In genomic region chr7:66267249-66267648, GRCh38 we compare ENCODE assay signal across 15 cellular contexts.
DNase-seq lines count a peak whose midpoint lies in the region; ATAC-seq and TF ChIP-seq lines count a peak whose summit lies in the region.
"Had no signal": no experiment of that assay in that cellular context is flagged by ENCODE, and none has a peak within 500 bp of the region (broad histone marks: within the 10 kb centered on the region; RNA-seq: fewer than 3 reads in every experiment).

No MANE protein-coding gene starts in this region.

- H4K5ac ChIP-seq in IMR-90 (ENCODE audit: low read depth, low read length), result no peak overlapping the region

- no peak overlapping the region for H2AK5ac ChIP-seq in IMR-90 (ENCODE audit: low read depth, low read length)
- no peak overlapping the region for H2AK5ac ChIP-seq in mesenchymal stem cell (ENCODE audit: low read length, severe bottlenecking)

- no peak overlapping the region for H2BK120ac ChIP-seq in IMR-90 (ENCODE audit: low read depth, low read length)
- no peak overlapping the region for H2BK120ac ChIP-seq in mesenchymal stem cell (ENCODE audit: low read depth, low read length)

- H3K27me3 ChIP-seq in IMR-90 (ENCODE audit: control insufficient read depth, insufficient read depth, low read length) (no peaks in the 10 kb centered on the region), esophagus muscularis mucosa (no peaks in the 10 kb centered on the region), mesenchymal stem cell (ENCODE audit: control insufficient read depth in 1 of 2, insufficient read depth in 1 of 2, low read length in 2 of 2) (no peaks in the 10 kb centered on the region)

- WGBS in IMR-90 (ENCODE audit: extremely low coverage in 2 of 2, insufficient read length in 1 of 2), 2 experiments, result no CpG with 5 or more reads among the region's 2 CpGs
- 36% methylated on average over 2 of the region's 2 CpGs for WGBS in esophagus muscularis mucosa
- 42% methylated on average over 1 of the region's 2 CpGs for WGBS in mesenchymal stem cell
- WGBS in urinary bladder, result 21% methylated on average over 2 of the region's 2 CpGs

- H4K20me1 ChIP-seq in IMR-90 (ENCODE audit: insufficient read depth, low read length), result no peaks in the 10 kb centered on the region

- CTCF ChIA-PET in IMR-90 (lab: Yijun Ruan, JAX), result interaction anchor here (0.7 kb wide), 1 partner anchor 48 kb away, joined by 3 read pairs; no protein-coding TSS in a partner anchor

- no TSS peak for BruUV-seq in IMR-90 (replicated peaks; lab: Mats Ljungman, UMichigan)

- no peak overlapping the region for H3K14ac ChIP-seq in IMR-90 (replicated peaks; ENCODE audit: low read depth, low read length)
- H3K14ac ChIP-seq in mesenchymal stem cell (ENCODE audit: low read length in 2 of 2), result no peak overlapping the region

- H3K56ac ChIP-seq in IMR-90 (ENCODE audit: extremely low read depth, insufficient read depth, low read length), result no peak overlapping the region

- H3K23ac ChIP-seq in IMR-90 (ENCODE audit: low read depth, low read length) (no peak overlapping the region), mesenchymal stem cell (ENCODE audit: low read length in 2 of 2) (no peak overlapping the region)

- H2BK15ac ChIP-seq in IMR-90 (ENCODE audit: low read depth, low read length) (no peak overlapping the region), mesenchymal stem cell (ENCODE audit: low read depth, poor library complexity, severe bottlenecking) (no peak overlapping the region)

- intact Hi-C loops in IMR-90 (cut with micrococcal nuclease) (loop anchor here (5.0 kb wide), 1 partner anchor 60 kb away; the partner anchor contains the start of gene TPST1), esophagus muscularis mucosa (cut with DNase I) (no loop called here)

- POLR2A ChIA-PET in IMR-90 (lab: Charles Lee; ENCODE audit: unreplicated experiment), result no interaction called here

- ATAC-seq in IMR-90 (ENCODE audit: low read depth), result peak; percentile 86
- ATAC-seq in HG02798 (IDR thresholded peaks at IDR 0.05; ENCODE audit: poor library complexity, unreplicated experiment), result no peak

- H3K18ac ChIP-seq in IMR-90 (ENCODE audit: low read depth, low read length), result no peak overlapping the region
- no peak overlapping the region for H3K18ac ChIP-seq in mesenchymal stem cell (ENCODE audit: low read depth in 1 of 2, low read length in 2 of 2)

- H2BK20ac ChIP-seq in IMR-90 (ENCODE audit: low read depth, low read length), result no peak overlapping the region

- DNase-seq in IMR-90 (peak; percentile 91), esophagus muscularis mucosa (ENCODE audit: extremely low spot score) (no peak), mesenchymal stem cell (peak; percentile 91), NCI-H510A (lab: John Stamatoyannopoulos, UW) (no peak)
- no peak for DNase-seq in activated CD4-positive, alpha-beta T cell treated with anti-CD3 and anti-CD28 coated beads, Interleukin-2, amount 50 U/mL, for 48 hours
- DNase-seq: activated CD4-positive, CD25-positive, alpha-beta regulatory T cell treated with anti-CD3 and anti-CD28 coated beads, Interleukin-2, amount 50 U/mL, for 72 hours; activated gamma-delta T cell treated with Interleukin-2 at 50 U/mL for 16 hours; DMS79 treated with DMSO at 0.1 percent for 48 hours; endodermal cell; GOT3; NCI-H446; stimulated activated CD8-positive, alpha-beta memory T cell treated with anti-CD3 and anti-CD28 coated beads, Interleukin-4, amount 100 ng/mL, for 48 hours had no signal

- H3K4me3 ChIP-seq in IMR-90 (ENCODE audit: insufficient read depth, low read depth, low read length) (no peak overlapping the region), esophagus muscularis mucosa (peak overlapping the region in 1 of 4 donors; percentile 10), mesenchymal stem cell (ENCODE audit: insufficient read depth in 1 of 2, low read depth in 1 of 2, low read length in 2 of 2) (peak overlapping the region in 1 of 2 experiments; percentile 51), urinary bladder (ENCODE audit: low read depth, low read length) (no peak overlapping the region)
- H3K4me3 ChIP-seq: skin epidermis had no signal

- dilution Hi-C loops in IMR-90 (cut with HindIII; ENCODE audit: low sequenced_read_pairs, unreplicated experiment), result no loop called here

- H4K8ac ChIP-seq in IMR-90 (ENCODE audit: low read depth in 2 of 2, low read length in 2 of 2) (no peak overlapping the region), mesenchymal stem cell (ENCODE audit: low read length) (no peak overlapping the region)

- in situ Hi-C loops in IMR-90 (cut with MboI; ENCODE audit: low sequenced_read_pairs), result no loop called here

- H3K36me3 ChIP-seq in IMR-90 (ENCODE audit: control insufficient read depth, insufficient read depth, low read length) (peaks cover 7% of the 10 kb centered on the region; the same call in 1 of the 2 replicates), esophagus muscularis mucosa (no peaks in the 10 kb centered on the region), mesenchymal stem cell (ENCODE audit: control insufficient read depth in 1 of 2, insufficient read depth in 2 of 2, low read depth in 1 of 2, low read length in 2 of 2) (peaks cover 2 to 35% of the 10 kb centered on the region in 2 experiments), urinary bladder (ENCODE audit: insufficient read depth) (no peaks in the 10 kb centered on the region)

- TF ChIP-seq CTCF in IMR-90 (conservative IDR thresholded peaks at IDR 0.05; ENCODE audit: low read depth, low read length) (no peak), esophagus muscularis mucosa (IDR thresholded peaks at IDR 0.05) (no peak)

- no peak overlapping the region; the same call in 1 of the 2 replicates for H3K27ac ChIP-seq in IMR-90 (ENCODE audit: insufficient read depth, low read length)
- H3K27ac ChIP-seq in esophagus muscularis mucosa (replicated peaks in 1 of 4), result peak overlapping the region; percentile 1 to 56 (median 48)
- peak overlapping the region; percentile 84 for H3K27ac ChIP-seq in mesenchymal stem cell (ENCODE audit: low read length, poor library complexity, severe bottlenecking)
- H3K27ac ChIP-seq in urinary bladder (ENCODE audit: low read depth), result peak overlapping the region; percentile 23

- H2BK5ac ChIP-seq in IMR-90 (ENCODE audit: low read depth, low read length, poor library complexity, severe bottlenecking), result peak overlapping the region; percentile 79
- H2BK5ac ChIP-seq in mesenchymal stem cell (ENCODE audit: low read depth, low read length, poor library complexity, severe bottlenecking), result no peak overlapping the region

- H4K91ac ChIP-seq in IMR-90 (ENCODE audit: insufficient read depth, low read depth, low read length) (no peak overlapping the region), mesenchymal stem cell (ENCODE audit: low read length) (no peak overlapping the region)

- no peak; the same call in 1 of the 2 replicates for TF ChIP-seq RAD21 in IMR-90 (IDR thresholded peaks at IDR 0.05; ENCODE audit: low read length)

- H3K4ac ChIP-seq in IMR-90 (ENCODE audit: low read depth, low read length) (no peak overlapping the region), mesenchymal stem cell (ENCODE audit: low read depth in 1 of 2, low read length in 2 of 2) (no peak overlapping the region)

- peaks cover 17% of the 10 kb centered on the region for H3K9me3 ChIP-seq in IMR-90 (ENCODE audit: control insufficient read depth, insufficient read depth, low read length)
- peaks cover 0 to 19% (median 14%) of the 10 kb centered on the region in 4 donors for H3K9me3 ChIP-seq in esophagus muscularis mucosa
- peaks cover 35% of the 10 kb centered on the region for H3K9me3 ChIP-seq in mesenchymal stem cell (ENCODE audit: control insufficient read depth, low read length)

- H3K4me1 ChIP-seq in IMR-90 (ENCODE audit: control insufficient read depth, insufficient read depth, low read length) (peaks cover 4% of the 10 kb centered on the region; the same call in 1 of the 2 replicates), esophagus muscularis mucosa (peaks cover 0 to 14% (median 7%) of the 10 kb centered on the region in 4 donors), mesenchymal stem cell (ENCODE audit: control insufficient read depth, insufficient read depth, low read depth, low read length) (peaks cover 2% of the 10 kb centered on the region), urinary bladder (ENCODE audit: insufficient read depth) (no peaks in the 10 kb centered on the region)

- H3K4me2 ChIP-seq in IMR-90 (ENCODE audit: low read depth, low read length), result peak overlapping the region; percentile 43; the same call in 1 of the 2 replicates
- H3K4me2 ChIP-seq in mesenchymal stem cell (ENCODE audit: low read length, poor library complexity, severe bottlenecking), result no peak overlapping the region

- H2AFZ ChIP-seq in IMR-90 (replicated peaks; ENCODE audit: low read length, poor library complexity), result no peak overlapping the region
- H2AFZ ChIP-seq in mesenchymal stem cell (ENCODE audit: low read depth, low read length), result no peak overlapping the region

- no peak overlapping the region for H2BK12ac ChIP-seq in mesenchymal stem cell (ENCODE audit: low read length in 2 of 2)

- H2AK9ac ChIP-seq in IMR-90 (replicated peaks; ENCODE audit: low read depth, low read length, poor library complexity), result no peak overlapping the region

- H3K9me1 ChIP-seq in IMR-90 (ENCODE audit: insufficient read depth, low read length), result no peaks in the 10 kb centered on the region

- no peak for TF ChIP-seq EP300 in esophagus muscularis mucosa (IDR thresholded peaks at IDR 0.05)

- H3K79me1 ChIP-seq in IMR-90 (ENCODE audit: low read depth in 1 of 2, low read length in 2 of 2) (peaks cover 8 to 21% of the 10 kb centered on the region in 2 experiments), mesenchymal stem cell (replicated peaks; ENCODE audit: low read length, poor library complexity, severe bottlenecking) (peaks cover 20% of the 10 kb centered on the region)

- H3K9ac ChIP-seq in IMR-90 (ENCODE audit: low read depth, low read length), result no peak overlapping the region
- H3K9ac ChIP-seq in mesenchymal stem cell (ENCODE audit: low read length), result peak overlapping the region; percentile 71

- TF ChIP-seq POLR2A in IMR-90 (IDR thresholded peaks at IDR 0.05; ENCODE audit: low read depth, low read length) (no peak), esophagus muscularis mucosa (IDR thresholded peaks at IDR 0.05; ENCODE audit: low read depth) (no peak)

TF ChIP-seq in IMR-90, 13 proteins besides CTCF, POLR2A, EP300 and RAD21:
- TF ChIP-seq FOS (IDR thresholded peaks at IDR 0.05; ENCODE audit: low read depth, low read length) (peak; percentile 45; the same call in 1 of the 2 replicates), USF2 (IDR thresholded peaks at IDR 0.05; ENCODE audit: low read depth, low read length) (no peak), CEBPB (IDR thresholded peaks at IDR 0.05; ENCODE audit: low read depth, low read length) (peak; percentile 90), MAFK (IDR thresholded peaks at IDR 0.05; ENCODE audit: low read depth, low read length) (0 out of 2 replicates have a peak, but pooled peaks have one; percentile 11)
TF ChIP-seq in IMR-90: peak in this region for 3.

Comparison
In these comparisons a context has a peak if more than half of its experiments do, and no peak if none do; other contexts are left out.
1. DNase-seq: peak in IMR-90 (single experiment) and mesenchymal stem cell (single experiment); none in esophagus muscularis mucosa (single experiment), NCI-H510A (single experiment) and activated CD4-positive, alpha-beta T cell treated with anti-CD3 and anti-CD28 coated beads, Interleukin-2, amount 50 U/mL, for 48 hours (0 of 2).